ENCODE assay signal across 1 cellular context in the genomic region with DNA sequence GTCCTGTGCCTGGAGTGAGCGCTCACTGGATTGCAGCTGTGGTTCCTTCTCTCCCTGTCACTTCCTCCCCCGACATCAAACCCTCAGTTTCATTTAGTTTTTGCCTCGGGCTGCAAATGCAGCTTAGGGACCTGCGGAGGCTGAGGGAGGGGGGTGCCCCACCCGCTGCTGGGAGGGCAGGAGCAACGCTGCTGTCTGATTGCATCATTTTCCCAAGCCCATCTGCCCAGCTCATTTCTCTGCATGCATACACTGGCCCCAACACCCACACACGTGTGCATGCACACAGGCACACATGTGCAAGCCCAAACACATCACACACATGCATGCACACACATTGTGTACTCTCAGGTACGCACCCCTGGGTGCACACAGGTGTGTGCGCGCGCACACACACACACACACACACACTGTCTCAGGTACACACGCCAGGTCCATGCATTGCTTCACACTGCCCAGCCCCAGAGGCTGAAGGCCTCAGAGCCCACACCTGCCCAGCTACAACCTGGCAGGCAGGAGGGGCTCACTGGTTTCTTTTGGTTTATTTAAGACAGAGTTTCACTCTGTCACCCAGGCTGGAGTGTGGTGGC.
A peak's percentile ranks its signal among the peaks of the same experiment; 100 is the strongest.
TF ChIP-seq lines count a peak whose summit lies in the region.

No MANE protein-coding gene starts in this region.

TF ChIP-seq in HEK293, 187 proteins besides CTCF, POLR2A, EP300 and RAD21 (continued from another document and continues in another):
- TF ChIP-seq ZNF350 (tag by site-specific recombination; IDR thresholded peaks at IDR 0.05), result no peak
- TF ChIP-seq, protein P1, sequence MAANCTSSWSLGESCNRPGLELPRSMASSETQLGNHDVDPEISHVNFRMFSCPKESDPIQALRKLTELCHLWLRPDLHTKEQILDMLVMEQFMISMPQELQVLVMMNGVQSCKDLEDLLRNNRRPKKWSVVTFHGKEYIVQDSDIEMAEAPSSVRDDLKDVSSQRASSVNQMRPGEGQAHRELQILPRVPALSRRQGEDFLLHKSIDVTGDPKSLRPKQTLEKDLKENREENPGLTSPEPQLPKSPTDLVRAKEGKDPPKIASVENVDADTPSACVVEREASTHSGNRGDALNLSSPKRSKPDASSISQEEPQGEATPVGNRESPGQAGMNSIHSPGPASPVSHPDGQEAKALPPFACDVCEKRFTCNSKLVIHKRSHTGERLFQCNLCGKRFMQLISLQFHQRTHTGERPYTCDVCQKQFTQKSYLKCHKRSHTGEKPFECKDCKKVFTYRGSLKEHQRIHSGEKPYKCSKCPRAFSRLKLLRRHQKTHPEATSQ (tag by site-specific recombination; IDR thresholded peaks at IDR 0.05), result no peak
- peak; percentile 91 for TF ChIP-seq KLF16 (tag by site-specific recombination; IDR thresholded peaks at IDR 0.05)
- peak; percentile 50; the same call in 1 of the 2 replicates for TF ChIP-seq ZNF366 (tag by site-specific recombination; conservative IDR thresholded peaks at IDR 0.05)
- TF ChIP-seq ZNF423 (tag by site-specific recombination; IDR thresholded peaks at IDR 0.05), result peak; percentile 61; the same call in 1 of the 2 replicates
- TF ChIP-seq ZNF140 (tag by site-specific recombination; IDR thresholded peaks at IDR 0.05), result no peak
- TF ChIP-seq, protein P2, sequence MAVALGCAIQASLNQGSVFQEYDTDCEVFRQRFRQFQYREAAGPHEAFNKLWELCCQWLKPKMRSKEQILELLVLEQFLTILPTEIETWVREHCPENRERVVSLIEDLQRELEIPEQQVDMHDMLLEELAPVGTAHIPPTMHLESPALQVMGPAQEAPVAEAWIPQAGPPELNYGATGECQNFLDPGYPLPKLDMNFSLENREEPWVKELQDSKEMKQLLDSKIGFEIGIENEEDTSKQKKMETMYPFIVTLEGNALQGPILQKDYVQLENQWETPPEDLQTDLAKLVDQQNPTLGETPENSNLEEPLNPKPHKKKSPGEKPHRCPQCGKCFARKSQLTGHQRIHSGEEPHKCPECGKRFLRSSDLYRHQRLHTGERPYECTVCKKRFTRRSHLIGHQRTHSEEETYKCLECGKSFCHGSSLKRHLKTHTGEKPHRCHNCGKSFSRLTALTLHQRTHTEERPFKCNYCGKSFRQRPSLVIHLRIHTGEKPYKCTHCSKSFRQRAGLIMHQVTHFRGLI (tag by site-specific recombination; IDR thresholded peaks at IDR 0.05), result 0 out of 2 replicates have a peak, but pooled peaks have one; percentile 54
- TF ChIP-seq SP3 (tag by site-specific recombination; IDR thresholded peaks at IDR 0.05), result no peak
- TF ChIP-seq ZNF223 (tag by site-specific recombination; IDR thresholded peaks at IDR 0.05), result no peak
- TF ChIP-seq, protein P3, sequence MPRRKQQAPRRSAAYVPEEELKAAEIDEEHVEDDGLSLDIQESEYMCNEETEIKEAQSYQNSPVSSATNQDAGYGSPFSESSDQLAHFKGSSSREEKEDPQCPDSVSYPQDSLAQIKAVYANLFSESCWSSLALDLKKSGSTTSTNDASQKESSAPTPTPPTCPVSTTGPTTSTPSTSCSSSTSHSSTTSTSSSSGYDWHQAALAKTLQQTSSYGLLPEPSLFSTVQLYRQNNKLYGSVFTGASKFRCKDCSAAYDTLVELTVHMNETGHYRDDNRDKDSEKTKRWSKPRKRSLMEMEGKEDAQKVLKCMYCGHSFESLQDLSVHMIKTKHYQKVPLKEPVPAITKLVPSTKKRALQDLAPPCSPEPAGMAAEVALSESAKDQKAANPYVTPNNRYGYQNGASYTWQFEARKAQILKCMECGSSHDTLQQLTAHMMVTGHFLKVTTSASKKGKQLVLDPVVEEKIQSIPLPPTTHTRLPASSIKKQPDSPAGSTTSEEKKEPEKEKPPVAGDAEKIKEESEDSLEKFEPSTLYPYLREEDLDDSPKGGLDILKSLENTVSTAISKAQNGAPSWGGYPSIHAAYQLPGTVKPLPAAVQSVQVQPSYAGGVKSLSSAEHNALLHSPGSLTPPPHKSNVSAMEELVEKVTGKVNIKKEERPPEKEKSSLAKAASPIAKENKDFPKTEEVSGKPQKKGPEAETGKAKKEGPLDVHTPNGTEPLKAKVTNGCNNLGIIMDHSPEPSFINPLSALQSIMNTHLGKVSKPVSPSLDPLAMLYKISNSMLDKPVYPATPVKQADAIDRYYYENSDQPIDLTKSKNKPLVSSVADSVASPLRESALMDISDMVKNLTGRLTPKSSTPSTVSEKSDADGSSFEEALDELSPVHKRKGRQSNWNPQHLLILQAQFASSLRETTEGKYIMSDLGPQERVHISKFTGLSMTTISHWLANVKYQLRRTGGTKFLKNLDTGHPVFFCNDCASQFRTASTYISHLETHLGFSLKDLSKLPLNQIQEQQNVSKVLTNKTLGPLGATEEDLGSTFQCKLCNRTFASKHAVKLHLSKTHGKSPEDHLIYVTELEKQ (tag by site-specific recombination; IDR thresholded peaks at IDR 0.05; ENCODE audit: borderline replicate concordance), result no peak
- no peak for TF ChIP-seq ZNF133 (tag by site-specific recombination; IDR thresholded peaks at IDR 0.05)
- peak; percentile 86; the same call in 1 of the 2 replicates for TF ChIP-seq SCRT1 (tag by site-specific recombination; IDR thresholded peaks at IDR 0.05; ENCODE audit: borderline replicate concordance)
- peak; percentile 74 for TF ChIP-seq ZBTB17 (tag by site-specific recombination; IDR thresholded peaks at IDR 0.05)
- TF ChIP-seq ZNF202 (tag by site-specific recombination; IDR thresholded peaks at IDR 0.05; ENCODE audit: borderline replicate concordance), result no peak
- TF ChIP-seq, protein P4, sequence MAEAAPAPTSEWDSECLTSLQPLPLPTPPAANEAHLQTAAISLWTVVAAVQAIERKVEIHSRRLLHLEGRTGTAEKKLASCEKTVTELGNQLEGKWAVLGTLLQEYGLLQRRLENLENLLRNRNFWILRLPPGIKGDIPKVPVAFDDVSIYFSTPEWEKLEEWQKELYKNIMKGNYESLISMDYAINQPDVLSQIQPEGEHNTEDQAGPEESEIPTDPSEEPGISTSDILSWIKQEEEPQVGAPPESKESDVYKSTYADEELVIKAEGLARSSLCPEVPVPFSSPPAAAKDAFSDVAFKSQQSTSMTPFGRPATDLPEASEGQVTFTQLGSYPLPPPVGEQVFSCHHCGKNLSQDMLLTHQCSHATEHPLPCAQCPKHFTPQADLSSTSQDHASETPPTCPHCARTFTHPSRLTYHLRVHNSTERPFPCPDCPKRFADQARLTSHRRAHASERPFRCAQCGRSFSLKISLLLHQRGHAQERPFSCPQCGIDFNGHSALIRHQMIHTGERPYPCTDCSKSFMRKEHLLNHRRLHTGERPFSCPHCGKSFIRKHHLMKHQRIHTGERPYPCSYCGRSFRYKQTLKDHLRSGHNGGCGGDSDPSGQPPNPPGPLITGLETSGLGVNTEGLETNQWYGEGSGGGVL (tag by site-specific recombination; IDR thresholded peaks at IDR 0.05), result peak; percentile 90
- TF ChIP-seq, protein P5, sequence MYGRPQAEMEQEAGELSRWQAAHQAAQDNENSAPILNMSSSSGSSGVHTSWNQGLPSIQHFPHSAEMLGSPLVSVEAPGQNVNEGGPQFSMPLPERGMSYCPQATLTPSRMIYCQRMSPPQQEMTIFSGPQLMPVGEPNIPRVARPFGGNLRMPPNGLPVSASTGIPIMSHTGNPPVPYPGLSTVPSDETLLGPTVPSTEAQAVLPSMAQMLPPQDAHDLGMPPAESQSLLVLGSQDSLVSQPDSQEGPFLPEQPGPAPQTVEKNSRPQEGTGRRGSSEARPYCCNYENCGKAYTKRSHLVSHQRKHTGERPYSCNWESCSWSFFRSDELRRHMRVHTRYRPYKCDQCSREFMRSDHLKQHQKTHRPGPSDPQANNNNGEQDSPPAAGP (tag by site-specific recombination; IDR thresholded peaks at IDR 0.05), result 0 out of 2 replicates have a peak, but pooled peaks have one; percentile 30
- TF ChIP-seq, protein P6, sequence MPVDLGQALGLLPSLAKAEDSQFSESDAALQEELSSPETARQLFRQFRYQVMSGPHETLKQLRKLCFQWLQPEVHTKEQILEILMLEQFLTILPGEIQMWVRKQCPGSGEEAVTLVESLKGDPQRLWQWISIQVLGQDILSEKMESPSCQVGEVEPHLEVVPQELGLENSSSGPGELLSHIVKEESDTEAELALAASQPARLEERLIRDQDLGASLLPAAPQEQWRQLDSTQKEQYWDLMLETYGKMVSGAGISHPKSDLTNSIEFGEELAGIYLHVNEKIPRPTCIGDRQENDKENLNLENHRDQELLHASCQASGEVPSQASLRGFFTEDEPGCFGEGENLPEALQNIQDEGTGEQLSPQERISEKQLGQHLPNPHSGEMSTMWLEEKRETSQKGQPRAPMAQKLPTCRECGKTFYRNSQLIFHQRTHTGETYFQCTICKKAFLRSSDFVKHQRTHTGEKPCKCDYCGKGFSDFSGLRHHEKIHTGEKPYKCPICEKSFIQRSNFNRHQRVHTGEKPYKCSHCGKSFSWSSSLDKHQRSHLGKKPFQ (tag by site-specific recombination; IDR thresholded peaks at IDR 0.05), result no peak; the same call in 1 of the 2 replicates
- no peak for TF ChIP-seq ZNF571 (tag by site-specific recombination; IDR thresholded peaks at IDR 0.05)
- TF ChIP-seq ZNF138 (tag by site-specific recombination; IDR thresholded peaks at IDR 0.05; ENCODE audit: borderline replicate concordance), result no peak
- TF ChIP-seq ZNF266 (tag by site-specific recombination; IDR thresholded peaks at IDR 0.05; ENCODE audit: low read depth), result no peak
- TF ChIP-seq, protein P7, sequence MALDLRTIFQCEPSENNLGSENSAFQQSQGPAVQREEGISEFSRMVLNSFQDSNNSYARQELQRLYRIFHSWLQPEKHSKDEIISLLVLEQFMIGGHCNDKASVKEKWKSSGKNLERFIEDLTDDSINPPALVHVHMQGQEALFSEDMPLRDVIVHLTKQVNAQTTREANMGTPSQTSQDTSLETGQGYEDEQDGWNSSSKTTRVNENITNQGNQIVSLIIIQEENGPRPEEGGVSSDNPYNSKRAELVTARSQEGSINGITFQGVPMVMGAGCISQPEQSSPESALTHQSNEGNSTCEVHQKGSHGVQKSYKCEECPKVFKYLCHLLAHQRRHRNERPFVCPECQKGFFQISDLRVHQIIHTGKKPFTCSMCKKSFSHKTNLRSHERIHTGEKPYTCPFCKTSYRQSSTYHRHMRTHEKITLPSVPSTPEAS (tag by site-specific recombination; IDR thresholded peaks at IDR 0.05), result peak; percentile 80
- TF ChIP-seq IKZF3 (tag by site-specific recombination; IDR thresholded peaks at IDR 0.05), result peak; percentile 66
- TF ChIP-seq ZNF404 (tag by site-specific recombination; IDR thresholded peaks at IDR 0.05), result no peak
- TF ChIP-seq ZEB2 (tag by site-specific recombination; IDR thresholded peaks at IDR 0.05), result peak; percentile 94
- TF ChIP-seq, protein P8, sequence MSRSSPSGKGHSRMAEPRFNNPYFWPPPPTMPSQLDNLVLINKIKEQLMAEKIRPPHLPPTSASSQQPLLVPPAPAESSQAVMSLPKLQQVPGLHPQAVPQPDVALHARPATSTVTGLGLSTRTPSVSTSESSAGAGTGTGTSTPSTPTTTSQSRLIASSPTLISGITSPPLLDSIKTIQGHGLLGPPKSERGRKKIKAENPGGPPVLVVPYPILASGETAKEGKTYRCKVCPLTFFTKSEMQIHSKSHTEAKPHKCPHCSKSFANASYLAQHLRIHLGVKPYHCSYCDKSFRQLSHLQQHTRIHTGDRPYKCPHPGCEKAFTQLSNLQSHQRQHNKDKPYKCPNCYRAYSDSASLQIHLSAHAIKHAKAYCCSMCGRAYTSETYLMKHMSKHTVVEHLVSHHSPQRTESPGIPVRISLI (tag by site-specific recombination; IDR thresholded peaks at IDR 0.05), result no peak
- peak; percentile 97 for TF ChIP-seq ZBTB48 (tag by site-specific recombination; IDR thresholded peaks at IDR 0.05)
- TF ChIP-seq, protein P9, sequence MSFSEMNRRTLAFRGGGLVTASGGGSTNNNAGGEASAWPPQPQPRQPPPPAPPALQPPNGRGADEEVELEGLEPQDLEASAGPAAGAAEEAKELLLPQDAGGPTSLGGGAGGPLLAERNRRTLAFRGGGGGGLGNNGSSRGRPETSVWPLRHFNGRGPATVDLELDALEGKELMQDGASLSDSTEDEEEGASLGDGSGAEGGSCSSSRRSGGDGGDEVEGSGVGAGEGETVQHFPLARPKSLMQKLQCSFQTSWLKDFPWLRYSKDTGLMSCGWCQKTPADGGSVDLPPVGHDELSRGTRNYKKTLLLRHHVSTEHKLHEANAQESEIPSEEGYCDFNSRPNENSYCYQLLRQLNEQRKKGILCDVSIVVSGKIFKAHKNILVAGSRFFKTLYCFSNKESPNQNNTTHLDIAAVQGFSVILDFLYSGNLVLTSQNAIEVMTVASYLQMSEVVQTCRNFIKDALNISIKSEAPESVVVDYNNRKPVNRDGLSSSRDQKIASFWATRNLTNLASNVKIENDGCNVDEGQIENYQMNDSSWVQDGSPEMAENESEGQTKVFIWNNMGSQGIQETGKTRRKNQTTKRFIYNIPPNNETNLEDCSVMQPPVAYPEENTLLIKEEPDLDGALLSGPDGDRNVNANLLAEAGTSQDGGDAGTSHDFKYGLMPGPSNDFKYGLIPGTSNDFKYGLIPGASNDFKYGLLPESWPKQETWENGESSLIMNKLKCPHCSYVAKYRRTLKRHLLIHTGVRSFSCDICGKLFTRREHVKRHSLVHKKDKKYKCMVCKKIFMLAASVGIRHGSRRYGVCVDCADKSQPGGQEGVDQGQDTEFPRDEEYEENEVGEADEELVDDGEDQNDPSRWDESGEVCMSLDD (tag by site-specific recombination; IDR thresholded peaks at IDR 0.05), result peak; percentile 41; the same call in 1 of the 2 replicates
- TF ChIP-seq KLF1 (tag by site-specific recombination; IDR thresholded peaks at IDR 0.05), result peak; percentile 71
- TF ChIP-seq ZBTB21 (tag by site-specific recombination; IDR thresholded peaks at IDR 0.05), result 0 out of 2 replicates have a peak, but pooled peaks have one; percentile 7
- no peak for TF ChIP-seq PRDM1 (tag by site-specific recombination; IDR thresholded peaks at IDR 0.05)
- TF ChIP-seq OSR2 (tag by site-specific recombination; IDR thresholded peaks at IDR 0.05), result peak; percentile 20; the same call in 1 of the 2 replicates
- TF ChIP-seq, protein P10, sequence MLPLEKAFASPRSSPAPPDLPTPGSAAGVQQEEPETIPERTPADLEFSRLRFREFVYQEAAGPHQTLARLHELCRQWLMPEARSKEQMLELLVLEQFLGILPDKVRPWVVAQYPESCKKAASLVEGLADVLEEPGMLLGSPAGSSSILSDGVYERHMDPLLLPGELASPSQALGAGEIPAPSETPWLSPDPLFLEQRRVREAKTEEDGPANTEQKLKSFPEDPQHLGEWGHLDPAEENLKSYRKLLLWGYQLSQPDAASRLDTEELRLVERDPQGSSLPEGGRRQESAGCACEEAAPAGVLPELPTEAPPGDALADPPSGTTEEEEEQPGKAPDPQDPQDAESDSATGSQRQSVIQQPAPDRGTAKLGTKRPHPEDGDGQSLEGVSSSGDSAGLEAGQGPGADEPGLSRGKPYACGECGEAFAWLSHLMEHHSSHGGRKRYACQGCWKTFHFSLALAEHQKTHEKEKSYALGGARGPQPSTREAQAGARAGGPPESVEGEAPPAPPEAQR (tag by site-specific recombination; IDR thresholded peaks at IDR 0.05), result 0 out of 2 replicates have a peak, but pooled peaks have one; percentile 35
- peak; percentile 93 for TF ChIP-seq ZFHX2 (tag by site-specific recombination; conservative IDR thresholded peaks at IDR 0.05)
- TF ChIP-seq ZFP37 (tag by site-specific recombination; IDR thresholded peaks at IDR 0.05), result no peak
- peak; percentile 69 for TF ChIP-seq ZBTB8A (tag by site-specific recombination; IDR thresholded peaks at IDR 0.05)
- TF ChIP-seq ZNF24 (tag by site-specific recombination; IDR thresholded peaks at IDR 0.05), result peak; percentile 90
- peak; percentile 92 for TF ChIP-seq ZIC2 (tag by site-specific recombination; IDR thresholded peaks at IDR 0.05)
- no peak for TF ChIP-seq ZNF777 (tag by site-specific recombination; IDR thresholded peaks at IDR 0.05; ENCODE audit: borderline replicate concordance)
- TF ChIP-seq ZNF610 (tag by site-specific recombination; IDR thresholded peaks at IDR 0.05; ENCODE audit: borderline replicate concordance), result peak; percentile 81; the same call in 1 of the 2 replicates
- TF ChIP-seq TRIM28 (IDR thresholded peaks at IDR 0.05; ENCODE audit: borderline replicate concordance, low read length), result no peak
- peak; percentile 49; the same call in 1 of the 2 replicates for TF ChIP-seq ZNF76 (tag by site-specific recombination; IDR thresholded peaks at IDR 0.05; ENCODE audit: borderline replicate concordance, low read depth)
